ENCODE assay signal across 8 cellular contexts in the genomic region with DNA sequence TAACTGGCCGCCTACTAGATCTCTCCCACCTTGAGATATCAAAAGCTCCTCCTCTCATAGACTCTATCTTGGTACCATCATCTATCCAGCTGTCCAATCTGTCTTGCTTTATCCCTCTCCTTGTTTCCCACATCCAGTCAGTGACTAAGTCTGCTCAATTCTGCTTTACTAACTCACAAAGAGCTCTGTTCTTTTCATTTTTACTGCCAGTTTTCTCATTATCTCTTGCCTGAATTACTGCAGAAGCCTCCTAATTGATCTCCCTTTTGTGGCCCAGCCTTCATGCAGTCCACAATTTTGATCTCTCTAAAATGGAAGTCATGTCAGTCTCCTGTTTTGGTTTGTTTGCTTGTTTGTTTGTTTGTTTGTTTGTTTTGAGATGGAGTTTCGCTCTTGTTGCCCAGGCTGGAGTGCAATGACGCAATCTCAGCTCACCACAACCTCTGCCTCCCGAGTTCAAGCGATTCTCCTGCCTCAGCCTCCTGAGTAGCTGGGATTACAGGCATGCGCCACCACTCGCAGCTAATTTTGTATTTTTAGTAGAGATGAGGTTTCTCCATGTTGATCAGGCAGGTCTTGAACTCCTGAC. TPM values are rescaled to one million over a fixed set of nuclear protein-coding genes. Genes with fewer than 3 reads are reported as not detected.
A peak's percentile ranks its signal among the peaks of the same experiment; 100 is the strongest.
DNase-seq lines count a peak whose midpoint lies in the region; ATAC-seq and TF ChIP-seq lines count a peak whose summit lies in the region.
"Not testable (repeated sequence)": the region's sequence is repeated elsewhere in the genome, so short reads cannot be mapped to it uniquely, and the experiment has no call there.

No MANE protein-coding gene starts in this region.

- not testable (repeated sequence) for H3K27ac ChIP-seq in CD4-positive, alpha-beta T cell (ENCODE audit: low read depth, low read length)

- TF ChIP-seq CTCF in CD4-positive, alpha-beta T cell (IDR thresholded peaks at IDR 0.05); activated CD8-positive, alpha-beta T cell treated with anti-CD3 and anti-CD28 coated beads for 36 hours (IDR thresholded peaks at IDR 0.05); natural killer cell (IDR thresholded peaks at IDR 0.05): not testable (repeated sequence)

- CTCF ChIA-PET in CD4-positive, alpha-beta T cell (lab: Charles Lee), result not testable (repeated sequence)
- CTCF ChIA-PET in activated CD8-positive, alpha-beta T cell treated with anti-CD3 and anti-CD28 coated beads for 36 hours (lab: Charles Lee), result interaction anchor here (0.7 to 2.1 kb wide), 5 partner anchors 24 to 168 kb away, joined by 3 to 5 read pairs (median 4); no protein-coding TSS in a partner anchor

- not testable (repeated sequence) for ATAC-seq in CD4-positive, alpha-beta T cell (ENCODE audit: poor library complexity); activated CD8-positive, alpha-beta T cell treated with anti-CD3 and anti-CD28 coated beads for 36 hours; natural killer cell; stimulated activated naive B cell treated with anti-CD40 and anti-IgM and Interleukin-4, amounts not matched to agents 10 μg/mL and 1 μg/mL and 100 μg/mL, for 72 hours (replicated peaks)

- H3K27me3 Mint-ChIP-seq in CD4-positive, alpha-beta T cell; T-helper 1 cell treated with Interleukin-12 subunit alpha and Interleukin-12 subunit beta and Interleukin-4 antibody, amounts not matched to agents 30 μg/mL and 1 μg/mL, for 36 hours (ENCODE audit: low read depth); activated CD8-positive, alpha-beta T cell treated with anti-CD3 and anti-CD28 coated beads for 36 hours; activated T-helper 2 cell treated with anti-CD3 and anti-CD28 coated beads, Interferon-gamma antibody, Interleukin-2, Interleukin-4, amounts not matched to agents 10 μg/mL and 5 μg/mL and 100 μg/mL, durations not matched to agents 14 hours and 24 hours and 36 hours (ENCODE audit: low read depth); immature natural killer cell (ENCODE audit: low read depth in 3 of 3); natural killer cell (ENCODE audit: low read depth in 2 of 2); stimulated activated naive B cell treated with anti-CD40 and anti-IgM and Interleukin-4, amounts not matched to agents 10 μg/mL and 1 μg/mL and 100 μg/mL, for 72 hours: not testable (repeated sequence)

- H3K4me1 Mint-ChIP-seq in CD4-positive, alpha-beta T cell (ENCODE audit: low read depth), result peaks cover 25% of the 10 kb centered on the region
- H3K4me1 Mint-ChIP-seq in T-helper 1 cell treated with Interleukin-12 subunit alpha and Interleukin-12 subunit beta and Interleukin-4 antibody, amounts not matched to agents 30 μg/mL and 1 μg/mL, for 36 hours (ENCODE audit: low read depth), result peaks cover 30% of the 10 kb centered on the region
- peaks cover 30% of the 10 kb centered on the region for H3K4me1 Mint-ChIP-seq in activated CD8-positive, alpha-beta T cell treated with anti-CD3 and anti-CD28 coated beads for 36 hours (ENCODE audit: low read depth)
- H3K4me1 Mint-ChIP-seq in activated T-helper 2 cell treated with anti-CD3 and anti-CD28 coated beads, Interferon-gamma antibody, Interleukin-2, Interleukin-4, amounts not matched to agents 10 μg/mL and 5 μg/mL and 100 μg/mL, durations not matched to agents 14 hours and 24 hours and 36 hours (ENCODE audit: low read depth), result peaks cover 41% of the 10 kb centered on the region
- H3K4me1 Mint-ChIP-seq in immature natural killer cell (peaks cover 11 to 14% of the 10 kb centered on the region in 2 donors), natural killer cell (peaks cover 5 to 20% of the 10 kb centered on the region in 2 donors)
- peaks cover 26 to 37% of the 10 kb centered on the region in 2 donors for H3K4me1 Mint-ChIP-seq in stimulated activated naive B cell treated with anti-CD40 and anti-IgM and Interleukin-4, amounts not matched to agents 10 μg/mL and 1 μg/mL and 100 μg/mL, for 72 hours

- DNase-seq in CD4-positive, alpha-beta T cell; activated CD8-positive, alpha-beta T cell treated with anti-CD3 and anti-CD28 coated beads for 36 hours; activated T-helper 2 cell treated with anti-CD3 and anti-CD28 coated beads, Interferon-gamma antibody, Interleukin-2, Interleukin-4, amounts not matched to agents 10 μg/mL and 5 μg/mL and 100 μg/mL, durations not matched to agents 14 hours and 24 hours and 36 hours (ENCODE audit: low spot score); immature natural killer cell; natural killer cell; stimulated activated naive B cell treated with anti-CD40 and anti-IgM and Interleukin-4, amounts not matched to agents 10 μg/mL and 1 μg/mL and 100 μg/mL, for 72 hours: not testable (repeated sequence)
- DNase-seq in astrocyte of the hippocampus (ENCODE audit: low read depth, low spot score), result peak; percentile 10

- POLR2A ChIA-PET in CD4-positive, alpha-beta T cell (lab: Charles Lee), result not testable (repeated sequence)
- POLR2A ChIA-PET in activated CD8-positive, alpha-beta T cell treated with anti-CD3 and anti-CD28 coated beads for 36 hours (lab: Charles Lee), result interaction anchor here (1.9 kb wide), 1 partner anchor 151 kb away, joined by 6 read pairs; the partner anchor contains the start of gene NFKBIA

- not testable (repeated sequence) for H3K4me3 Mint-ChIP-seq in CD4-positive, alpha-beta T cell; T-helper 1 cell treated with Interleukin-12 subunit alpha and Interleukin-12 subunit beta and Interleukin-4 antibody, amounts not matched to agents 30 μg/mL and 1 μg/mL, for 36 hours; activated CD8-positive, alpha-beta T cell treated with anti-CD3 and anti-CD28 coated beads for 36 hours; activated T-helper 2 cell treated with anti-CD3 and anti-CD28 coated beads, Interferon-gamma antibody, Interleukin-2, Interleukin-4, amounts not matched to agents 10 μg/mL and 5 μg/mL and 100 μg/mL, durations not matched to agents 14 hours and 24 hours and 36 hours (ENCODE audit: low read depth); immature natural killer cell; natural killer cell
- peak overlapping the region in 1 of 2 donors; percentile 33 for H3K4me3 Mint-ChIP-seq in stimulated activated naive B cell treated with anti-CD40 and anti-IgM and Interleukin-4, amounts not matched to agents 10 μg/mL and 1 μg/mL and 100 μg/mL, for 72 hours

- not testable (repeated sequence) for H3K9me3 Mint-ChIP-seq in CD4-positive, alpha-beta T cell; T-helper 1 cell treated with Interleukin-12 subunit alpha and Interleukin-12 subunit beta and Interleukin-4 antibody, amounts not matched to agents 30 μg/mL and 1 μg/mL, for 36 hours; activated CD8-positive, alpha-beta T cell treated with anti-CD3 and anti-CD28 coated beads for 36 hours; activated T-helper 2 cell treated with anti-CD3 and anti-CD28 coated beads, Interferon-gamma antibody, Interleukin-2, Interleukin-4, amounts not matched to agents 10 μg/mL and 5 μg/mL and 100 μg/mL, durations not matched to agents 14 hours and 24 hours and 36 hours; immature natural killer cell; natural killer cell; stimulated activated naive B cell treated with anti-CD40 and anti-IgM and Interleukin-4, amounts not matched to agents 10 μg/mL and 1 μg/mL and 100 μg/mL, for 72 hours

- not testable (repeated sequence) for H3K27me3 ChIP-seq in CD4-positive, alpha-beta T cell (ENCODE audit: control insufficient read depth, insufficient read depth, low read length)

- peaks cover 40% of the 10 kb centered on the region for H3K36me3 Mint-ChIP-seq in CD4-positive, alpha-beta T cell (ENCODE audit: low read depth)
- H3K36me3 Mint-ChIP-seq in T-helper 1 cell treated with Interleukin-12 subunit alpha and Interleukin-12 subunit beta and Interleukin-4 antibody, amounts not matched to agents 30 μg/mL and 1 μg/mL, for 36 hours (ENCODE audit: low read depth), result peaks cover 16% of the 10 kb centered on the region
- peaks cover 14% of the 10 kb centered on the region for H3K36me3 Mint-ChIP-seq in activated CD8-positive, alpha-beta T cell treated with anti-CD3 and anti-CD28 coated beads for 36 hours (ENCODE audit: low read depth)
- H3K36me3 Mint-ChIP-seq in activated T-helper 2 cell treated with anti-CD3 and anti-CD28 coated beads, Interferon-gamma antibody, Interleukin-2, Interleukin-4, amounts not matched to agents 10 μg/mL and 5 μg/mL and 100 μg/mL, durations not matched to agents 14 hours and 24 hours and 36 hours (ENCODE audit: low read depth), result peaks cover 17% of the 10 kb centered on the region
- not testable (repeated sequence) for H3K36me3 Mint-ChIP-seq in immature natural killer cell, natural killer cell
- peaks cover 11 to 28% of the 10 kb centered on the region in 2 donors for H3K36me3 Mint-ChIP-seq in stimulated activated naive B cell treated with anti-CD40 and anti-IgM and Interleukin-4, amounts not matched to agents 10 μg/mL and 1 μg/mL and 100 μg/mL, for 72 hours

- H3K27ac Mint-ChIP-seq in CD4-positive, alpha-beta T cell, result peak overlapping the region; percentile 2
- H3K27ac Mint-ChIP-seq in T-helper 1 cell treated with Interleukin-12 subunit alpha and Interleukin-12 subunit beta and Interleukin-4 antibody, amounts not matched to agents 30 μg/mL and 1 μg/mL, for 36 hours, result peak overlapping the region; percentile 1
- H3K27ac Mint-ChIP-seq in activated CD8-positive, alpha-beta T cell treated with anti-CD3 and anti-CD28 coated beads for 36 hours, result peak overlapping the region; percentile 0
- H3K27ac Mint-ChIP-seq in activated T-helper 2 cell treated with anti-CD3 and anti-CD28 coated beads, Interferon-gamma antibody, Interleukin-2, Interleukin-4, amounts not matched to agents 10 μg/mL and 5 μg/mL and 100 μg/mL, durations not matched to agents 14 hours and 24 hours and 36 hours, result peak overlapping the region; percentile 15
- H3K27ac Mint-ChIP-seq in immature natural killer cell, result peak overlapping the region in 4 of 6 donors; percentile 16 to 71 (median 52)
- H3K27ac Mint-ChIP-seq in natural killer cell, result peak overlapping the region; percentile 1 to 43
- peak overlapping the region; percentile 85 for H3K27ac Mint-ChIP-seq in stimulated activated naive B cell treated with anti-CD40 and anti-IgM and Interleukin-4, amounts not matched to agents 10 μg/mL and 1 μg/mL and 100 μg/mL, for 72 hours

- intact Hi-C loops in CD4-positive, alpha-beta T cell (cut with DNase I, micrococcal nuclease); activated CD8-positive, alpha-beta T cell treated with anti-CD3 and anti-CD28 coated beads for 36 hours (cut with micrococcal nuclease); natural killer cell (cut with micrococcal nuclease): not testable (repeated sequence)
- intact Hi-C loops in activated T-helper 2 cell treated with anti-CD3 and anti-CD28 coated beads, Interferon-gamma antibody, Interleukin-2, Interleukin-4, amounts not matched to agents 10 μg/mL and 5 μg/mL and 100 μg/mL, durations not matched to agents 14 hours and 24 hours and 36 hours (cut with micrococcal nuclease), result loop anchor here (2.0 kb wide), 1 partner anchor 39 kb away; the partner anchor contains the start of gene PSMA6

- H3K9me3 ChIP-seq in CD4-positive, alpha-beta T cell (ENCODE audit: control insufficient read depth, low read length), result not testable (repeated sequence)

RNA-seq across cellular contexts. Expression of gene PSMA6, which starts 38.1 kb away (rescaled TPM):
- 10 to 100 TPM; 80.8 TPM for total RNA-seq in CD4-positive, alpha-beta T cell
- total RNA-seq in activated CD8-positive, alpha-beta T cell treated with anti-CD3 and anti-CD28 coated beads for 36 hours, result 100 to 1,000 TPM; 361 to 393 TPM
- total RNA-seq in activated T-helper 2 cell treated with anti-CD3 and anti-CD28 coated beads, Interferon-gamma antibody, Interleukin-2, Interleukin-4, amounts not matched to agents 10 μg/mL and 5 μg/mL and 100 μg/mL, durations not matched to agents 14 hours and 24 hours and 36 hours, result 396 and 397 TPM in 2 replicates
- 100 to 1,000 TPM; 402 to 658 (median 537) TPM for polyA plus RNA-seq in immature natural killer cell
- 100 to 1,000 TPM; 130 to 141 (median 139) TPM for total RNA-seq in natural killer cell

Comparison
In these comparisons a context has a peak if more than half of its experiments do, and no peak if none do; other contexts are left out.
1. H3K27ac Mint-ChIP-seq: peak in every context shown above with its lines; median percentile 85 in stimulated activated naive B cell treated with anti-CD40 and anti-IgM and Interleukin-4, amounts not matched to agents 10 μg/mL and 1 μg/mL and 100 μg/mL, for 72 hours; 52 in immature natural killer cell; 22 in natural killer cell; 15 in activated T-helper 2 cell treated with anti-CD3 and anti-CD28 coated beads, Interferon-gamma antibody, Interleukin-2, Interleukin-4, amounts not matched to agents 10 μg/mL and 5 μg/mL and 100 μg/mL, durations not matched to agents 14 hours and 24 hours and 36 hours; 2 in CD4-positive, alpha-beta T cell; 1 in T-helper 1 cell treated with Interleukin-12 subunit alpha and Interleukin-12 subunit beta and Interleukin-4 antibody, amounts not matched to agents 30 μg/mL and 1 μg/mL, for 36 hours; 0 in activated CD8-positive, alpha-beta T cell treated with anti-CD3 and anti-CD28 coated beads for 36 hours.